Comparison of ENCODE assay signal across 17 cellular contexts in the genomic region with DNA sequence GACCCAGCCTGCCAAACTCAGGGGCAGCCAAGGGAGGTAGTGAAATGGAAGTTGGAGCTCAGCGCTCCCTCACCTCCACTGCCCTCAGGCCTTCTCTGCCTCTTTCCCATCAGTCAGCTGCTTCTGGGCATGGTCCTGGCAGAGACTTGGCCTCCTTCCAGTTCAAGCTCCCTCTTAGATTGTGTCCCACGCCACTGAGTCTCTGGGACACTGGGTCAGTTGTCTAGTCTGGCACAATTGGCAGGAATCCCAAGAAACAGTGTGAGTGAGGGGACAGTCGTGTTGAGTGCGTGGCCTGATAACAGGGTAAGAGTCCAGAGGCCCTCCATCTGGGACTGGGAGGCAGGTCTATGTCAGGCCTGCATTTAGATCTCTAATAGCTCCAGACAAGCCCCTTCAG. TPM values are rescaled to one million over a fixed set of nuclear protein-coding genes. Genes with fewer than 3 reads are reported as not detected.
"Had no signal": no experiment of that assay in that cellular context is flagged by ENCODE, and none has a peak within 500 bp of the region (broad histone marks: within the 10 kb centered on the region; RNA-seq: fewer than 3 reads in every experiment).

No MANE protein-coding gene starts in this region.

- DNase-seq: activated CD4-positive, alpha-beta T cell treated with anti-CD3 and anti-CD28 coated beads for 4 hours; activated CD8-positive, alpha-beta memory T cell treated with anti-CD3 and anti-CD28 coated beads, Interleukin-2, amount 50 U/mL, for 4 hours; activated CD8-positive, alpha-beta T cell treated with anti-CD3 and anti-CD28 coated beads for 36 hours; activated gamma-delta T cell; activated T-cell treated with anti-CD3 and anti-CD28 coated beads, Interleukin-2, amount 50 U/mL, for 72 hours; cortex of kidney; effector CD4-positive, alpha-beta T cell; kidney glomerular epithelial cell; lower lobe of right lung; midbrain; sigmoid colon; stimulated activated CD4-positive, alpha-beta T cell treated with anti-CD3 and anti-CD28 coated beads, Interleukin-1b, Interleukin-23, amount 100 ng/mL, for 48 hours; uterus had no signal

- ATAC-seq: activated CD8-positive, alpha-beta T cell treated with anti-CD3 and anti-CD28 coated beads for 36 hours; activated T-cell treated with anti-CD3 and anti-CD28 coated beads, Interleukin-2, amount 50 U/mL, for 72 hours; WTC11 had no signal

RNA-seq across cellular contexts. Expression of gene GAL3ST1, which starts 54.0 kb away (rescaled TPM):
- total RNA-seq: activated CD8-positive, alpha-beta T cell treated with anti-CD3 and anti-CD28 coated beads for 36 hours; glomerular endothelial cell; myocyte; pulmonary artery endothelial cell had no signal
